Comparison of ENCODE assay signal across 1 cellular context in genomic region chr11:76380977-76381719, GRCh38.
TF ChIP-seq lines count a peak whose summit lies in the region.

TSS of gene GVQW3 (plus strand) at chr11:76381323. CDS start at chr11:76381829, 506 bp downstream.
TSS of gene THAP12 (minus strand) at chr11:76381132. CDS start at chr11:76380836, 296 bp downstream.

TF ChIP-seq in K562, 482 proteins besides CTCF, POLR2A, EP300 and RAD21 (continued from another document and continues in another):
- TF ChIP-seq, protein P1, sequence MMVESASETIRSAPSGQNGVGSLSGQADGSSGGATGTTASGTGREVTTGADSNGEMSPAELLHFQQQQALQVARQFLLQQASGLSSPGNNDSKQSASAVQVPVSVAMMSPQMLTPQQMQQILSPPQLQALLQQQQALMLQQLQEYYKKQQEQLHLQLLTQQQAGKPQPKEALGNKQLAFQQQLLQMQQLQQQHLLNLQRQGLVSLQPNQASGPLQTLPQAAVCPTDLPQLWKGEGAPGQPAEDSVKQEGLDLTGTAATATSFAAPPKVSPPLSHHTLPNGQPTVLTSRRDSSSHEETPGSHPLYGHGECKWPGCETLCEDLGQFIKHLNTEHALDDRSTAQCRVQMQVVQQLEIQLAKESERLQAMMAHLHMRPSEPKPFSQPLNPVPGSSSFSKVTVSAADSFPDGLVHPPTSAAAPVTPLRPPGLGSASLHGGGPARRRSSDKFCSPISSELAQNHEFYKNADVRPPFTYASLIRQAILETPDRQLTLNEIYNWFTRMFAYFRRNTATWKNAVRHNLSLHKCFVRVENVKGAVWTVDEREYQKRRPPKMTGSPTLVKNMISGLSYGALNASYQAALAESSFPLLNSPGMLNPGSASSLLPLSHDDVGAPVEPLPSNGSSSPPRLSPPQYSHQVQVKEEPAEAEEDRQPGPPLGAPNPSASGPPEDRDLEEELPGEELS (CRISPR knock-in tag; IDR thresholded peaks at IDR 0.05; ENCODE audit: borderline replicate concordance) = no peak
- TF ChIP-seq NCOA4 (IDR thresholded peaks at IDR 0.05; ENCODE audit: partially characterized antibody) (no peak), ZNF174 (CRISPR knock-in tag; IDR thresholded peaks at IDR 0.05) (no peak), L3MBTL2 (IDR thresholded peaks at IDR 0.05) (peak; percentile 59), SMARCB1 (IDR thresholded peaks at IDR 0.05; ENCODE audit: insufficient read length, low read depth) (no peak), U2AF1 (optimal IDR thresholded peaks at IDR 0.05; ENCODE audit: low read depth, low read length) (no peak), RBBP5 (IDR thresholded peaks at IDR 0.05; ENCODE audit: borderline replicate concordance, insufficient read depth, low read length, poor library complexity, severe bottlenecking) (peak; percentile 63), POLR2B (IDR thresholded peaks at IDR 0.05; ENCODE audit: low read depth, partially characterized antibody) (peak; percentile 85), ZNF695 (CRISPR knock-in tag; IDR thresholded peaks at IDR 0.05) (no peak), NFE2L1 (tag; IDR thresholded peaks at IDR 0.05; ENCODE audit: borderline replicate concordance, low read depth) (no peak), KLF10 (CRISPR knock-in tag; IDR thresholded peaks at IDR 0.05) (no peak), SUPT5H (IDR thresholded peaks at IDR 0.05) (peak; percentile 34; the same call in 1 of the 2 replicates), TEAD2 (tag; IDR thresholded peaks at IDR 0.05) (no peak), BCL6 (CRISPR knock-in tag; IDR thresholded peaks at IDR 0.05) (no peak), NR4A1 (CRISPR knock-in tag; IDR thresholded peaks at IDR 0.05) (no peak), NR4A1 (tag; IDR thresholded peaks at IDR 0.05) (no peak), BRD4 (IDR thresholded peaks at IDR 0.05) (no peak), YBX1 (IDR thresholded peaks at IDR 0.05) (no peak), CBX1 (IDR thresholded peaks at IDR 0.05; ENCODE audit: low read depth) (no peak), ZNF644 (tag; IDR thresholded peaks at IDR 0.05; ENCODE audit: low read depth) (peak; percentile 28; the same call in 1 of the 2 replicates), ZNF561 (CRISPR knock-in tag; conservative IDR thresholded peaks at IDR 0.05) (no peak), EGR1 (conservative IDR thresholded peaks at IDR 0.05) (peak; percentile 93), ZEB2 (IDR thresholded peaks at IDR 0.05) (no peak), ZNF79 (CRISPR knock-in tag; IDR thresholded peaks at IDR 0.05; ENCODE audit: low read depth) (no peak), HOXB6 (CRISPR knock-in tag; IDR thresholded peaks at IDR 0.05; ENCODE audit: borderline replicate concordance) (no peak), ZNF436 (CRISPR knock-in tag; IDR thresholded peaks at IDR 0.05) (no peak), PYGO2 (tag; IDR thresholded peaks at IDR 0.05) (no peak), SMAD2 (IDR thresholded peaks at IDR 0.05; ENCODE audit: low read depth, low read length) (no peak), ZFP91 (CRISPR knock-in tag; IDR thresholded peaks at IDR 0.05) (no peak), ZNF830 (CRISPR knock-in tag; IDR thresholded peaks at IDR 0.05) (no peak), ZNF140 (CRISPR knock-in tag; IDR thresholded peaks at IDR 0.05) (no peak), MAZ (CRISPR knock-in tag; conservative IDR thresholded peaks at IDR 0.05 in 1 of 2, IDR thresholded peaks at IDR 0.05 in 1 of 2) (peak; percentile 98), MBD2 (IDR thresholded peaks at IDR 0.05; ENCODE audit: borderline replicate concordance, low read depth) (no peak), POLR3A (IDR thresholded peaks at IDR 0.05; ENCODE audit: borderline replicate concordance, extremely low read depth, insufficient read depth, insufficient read length) (no peak), ZNF76 (CRISPR knock-in tag; IDR thresholded peaks at IDR 0.05; ENCODE audit: borderline replicate concordance) (peak; percentile 98), WHSC1 (IDR thresholded peaks at IDR 0.05; ENCODE audit: low read length) (no peak), ZNF583 (CRISPR knock-in tag; IDR thresholded peaks at IDR 0.05) (no peak; the same call in 1 of the 2 replicates), ZNF232 (CRISPR knock-in tag; IDR thresholded peaks at IDR 0.05) (no peak)
- TF ChIP-seq, protein P2, sequence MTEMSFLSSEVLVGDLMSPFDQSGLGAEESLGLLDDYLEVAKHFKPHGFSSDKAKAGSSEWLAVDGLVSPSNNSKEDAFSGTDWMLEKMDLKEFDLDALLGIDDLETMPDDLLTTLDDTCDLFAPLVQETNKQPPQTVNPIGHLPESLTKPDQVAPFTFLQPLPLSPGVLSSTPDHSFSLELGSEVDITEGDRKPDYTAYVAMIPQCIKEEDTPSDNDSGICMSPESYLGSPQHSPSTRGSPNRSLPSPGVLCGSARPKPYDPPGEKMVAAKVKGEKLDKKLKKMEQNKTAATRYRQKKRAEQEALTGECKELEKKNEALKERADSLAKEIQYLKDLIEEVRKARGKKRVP (CRISPR knock-in tag; IDR thresholded peaks at IDR 0.05) = 0 out of 2 replicates have a peak, but pooled peaks have one; percentile 26
- TF ChIP-seq, protein P3, sequence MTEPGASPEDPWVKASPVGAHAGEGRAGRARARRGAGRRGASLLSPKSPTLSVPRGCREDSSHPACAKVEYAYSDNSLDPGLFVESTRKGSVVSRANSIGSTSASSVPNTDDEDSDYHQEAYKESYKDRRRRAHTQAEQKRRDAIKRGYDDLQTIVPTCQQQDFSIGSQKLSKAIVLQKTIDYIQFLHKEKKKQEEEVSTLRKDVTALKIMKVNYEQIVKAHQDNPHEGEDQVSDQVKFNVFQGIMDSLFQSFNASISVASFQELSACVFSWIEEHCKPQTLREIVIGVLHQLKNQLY (CRISPR knock-in tag; conservative IDR thresholded peaks at IDR 0.05) = no peak
- TF ChIP-seq, protein P4, sequence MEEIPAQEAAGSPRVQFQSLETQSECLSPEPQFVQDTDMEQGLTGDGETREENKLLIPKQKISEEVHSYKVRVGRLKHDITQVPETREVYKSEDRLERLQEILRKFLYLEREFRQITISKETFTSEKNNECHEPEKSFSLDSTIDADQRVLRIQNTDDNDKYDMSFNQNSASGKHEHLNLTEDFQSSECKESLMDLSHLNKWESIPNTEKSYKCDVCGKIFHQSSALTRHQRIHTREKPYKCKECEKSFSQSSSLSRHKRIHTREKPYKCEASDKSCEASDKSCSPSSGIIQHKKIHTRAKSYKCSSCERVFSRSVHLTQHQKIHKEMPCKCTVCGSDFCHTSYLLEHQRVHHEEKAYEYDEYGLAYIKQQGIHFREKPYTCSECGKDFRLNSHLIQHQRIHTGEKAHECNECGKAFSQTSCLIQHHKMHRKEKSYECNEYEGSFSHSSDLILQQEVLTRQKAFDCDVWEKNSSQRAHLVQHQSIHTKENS (CRISPR knock-in tag; IDR thresholded peaks at IDR 0.05) = no peak
- TF ChIP-seq, protein P5, sequence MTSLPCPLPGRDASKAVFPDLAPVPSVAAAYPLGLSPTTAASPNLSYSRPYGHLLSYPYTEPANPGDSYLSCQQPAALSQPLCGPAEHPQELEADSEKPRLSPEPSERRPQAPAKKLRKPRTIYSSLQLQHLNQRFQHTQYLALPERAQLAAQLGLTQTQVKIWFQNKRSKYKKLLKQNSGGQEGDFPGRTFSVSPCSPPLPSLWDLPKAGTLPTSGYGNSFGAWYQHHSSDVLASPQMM (CRISPR knock-in tag; IDR thresholded peaks at IDR 0.05) = no peak
- TF ChIP-seq, protein P6, sequence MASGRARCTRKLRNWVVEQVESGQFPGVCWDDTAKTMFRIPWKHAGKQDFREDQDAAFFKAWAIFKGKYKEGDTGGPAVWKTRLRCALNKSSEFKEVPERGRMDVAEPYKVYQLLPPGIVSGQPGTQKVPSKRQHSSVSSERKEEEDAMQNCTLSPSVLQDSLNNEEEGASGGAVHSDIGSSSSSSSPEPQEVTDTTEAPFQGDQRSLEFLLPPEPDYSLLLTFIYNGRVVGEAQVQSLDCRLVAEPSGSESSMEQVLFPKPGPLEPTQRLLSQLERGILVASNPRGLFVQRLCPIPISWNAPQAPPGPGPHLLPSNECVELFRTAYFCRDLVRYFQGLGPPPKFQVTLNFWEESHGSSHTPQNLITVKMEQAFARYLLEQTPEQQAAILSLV (tag; IDR thresholded peaks at IDR 0.05) = no peak
- TF ChIP-seq, protein P7, sequence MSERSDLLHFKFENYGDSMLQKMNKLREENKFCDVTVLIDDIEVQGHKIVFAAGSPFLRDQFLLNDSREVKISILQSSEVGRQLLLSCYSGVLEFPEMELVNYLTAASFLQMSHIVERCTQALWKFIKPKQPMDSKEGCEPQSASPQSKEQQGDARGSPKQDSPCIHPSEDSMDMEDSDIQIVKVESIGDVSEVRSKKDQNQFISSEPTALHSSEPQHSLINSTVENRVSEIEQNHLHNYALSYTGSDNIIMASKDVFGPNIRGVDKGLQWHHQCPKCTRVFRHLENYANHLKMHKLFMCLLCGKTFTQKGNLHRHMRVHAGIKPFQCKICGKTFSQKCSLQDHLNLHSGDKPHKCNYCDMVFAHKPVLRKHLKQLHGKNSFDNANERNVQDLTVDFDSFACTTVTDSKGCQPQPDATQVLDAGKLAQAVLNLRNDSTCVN (CRISPR knock-in tag; IDR thresholded peaks at IDR 0.05) = no peak; the same call in 1 of the 2 replicates
- TF ChIP-seq, protein P8, sequence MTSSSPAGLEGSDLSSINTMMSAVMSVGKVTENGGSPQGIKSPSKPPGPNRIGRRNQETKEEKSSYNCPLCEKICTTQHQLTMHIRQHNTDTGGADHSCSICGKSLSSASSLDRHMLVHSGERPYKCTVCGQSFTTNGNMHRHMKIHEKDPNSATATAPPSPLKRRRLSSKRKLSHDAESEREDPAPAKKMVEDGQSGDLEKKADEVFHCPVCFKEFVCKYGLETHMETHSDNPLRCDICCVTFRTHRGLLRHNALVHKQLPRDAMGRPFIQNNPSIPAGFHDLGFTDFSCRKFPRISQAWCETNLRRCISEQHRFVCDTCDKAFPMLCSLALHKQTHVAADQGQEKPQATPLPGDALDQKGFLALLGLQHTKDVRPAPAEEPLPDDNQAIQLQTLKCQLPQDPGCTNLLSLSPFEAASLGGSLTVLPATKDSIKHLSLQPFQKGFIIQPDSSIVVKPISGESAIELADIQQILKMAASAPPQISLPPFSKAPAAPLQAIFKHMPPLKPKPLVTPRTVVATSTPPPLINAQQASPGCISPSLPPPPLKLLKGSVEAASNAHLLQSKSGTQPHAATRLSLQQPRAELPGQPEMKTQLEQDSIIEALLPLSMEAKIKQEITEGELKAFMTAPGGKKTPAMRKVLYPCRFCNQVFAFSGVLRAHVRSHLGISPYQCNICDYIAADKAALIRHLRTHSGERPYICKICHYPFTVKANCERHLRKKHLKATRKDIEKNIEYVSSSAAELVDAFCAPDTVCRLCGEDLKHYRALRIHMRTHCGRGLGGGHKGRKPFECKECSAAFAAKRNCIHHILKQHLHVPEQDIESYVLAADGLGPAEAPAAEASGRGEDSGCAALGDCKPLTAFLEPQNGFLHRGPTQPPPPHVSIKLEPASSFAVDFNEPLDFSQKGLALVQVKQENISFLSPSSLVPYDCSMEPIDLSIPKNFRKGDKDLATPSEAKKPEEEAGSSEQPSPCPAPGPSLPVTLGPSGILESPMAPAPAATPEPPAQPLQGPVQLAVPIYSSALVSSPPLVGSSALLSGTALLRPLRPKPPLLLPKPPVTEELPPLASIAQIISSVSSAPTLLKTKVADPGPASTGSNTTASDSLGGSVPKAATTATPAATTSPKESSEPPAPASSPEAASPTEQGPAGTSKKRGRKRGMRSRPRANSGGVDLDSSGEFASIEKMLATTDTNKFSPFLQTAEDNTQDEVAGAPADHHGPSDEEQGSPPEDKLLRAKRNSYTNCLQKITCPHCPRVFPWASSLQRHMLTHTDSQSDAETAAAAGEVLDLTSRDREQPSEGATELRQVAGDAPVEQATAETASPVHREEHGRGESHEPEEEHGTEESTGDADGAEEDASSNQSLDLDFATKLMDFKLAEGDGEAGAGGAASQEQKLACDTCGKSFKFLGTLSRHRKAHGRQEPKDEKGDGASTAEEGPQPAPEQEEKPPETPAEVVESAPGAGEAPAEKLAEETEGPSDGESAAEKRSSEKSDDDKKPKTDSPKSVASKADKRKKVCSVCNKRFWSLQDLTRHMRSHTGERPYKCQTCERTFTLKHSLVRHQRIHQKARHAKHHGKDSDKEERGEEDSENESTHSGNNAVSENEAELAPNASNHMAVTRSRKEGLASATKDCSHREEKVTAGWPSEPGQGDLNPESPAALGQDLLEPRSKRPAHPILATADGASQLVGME (CRISPR knock-in tag; IDR thresholded peaks at IDR 0.05) = no peak
- TF ChIP-seq, protein P9, sequence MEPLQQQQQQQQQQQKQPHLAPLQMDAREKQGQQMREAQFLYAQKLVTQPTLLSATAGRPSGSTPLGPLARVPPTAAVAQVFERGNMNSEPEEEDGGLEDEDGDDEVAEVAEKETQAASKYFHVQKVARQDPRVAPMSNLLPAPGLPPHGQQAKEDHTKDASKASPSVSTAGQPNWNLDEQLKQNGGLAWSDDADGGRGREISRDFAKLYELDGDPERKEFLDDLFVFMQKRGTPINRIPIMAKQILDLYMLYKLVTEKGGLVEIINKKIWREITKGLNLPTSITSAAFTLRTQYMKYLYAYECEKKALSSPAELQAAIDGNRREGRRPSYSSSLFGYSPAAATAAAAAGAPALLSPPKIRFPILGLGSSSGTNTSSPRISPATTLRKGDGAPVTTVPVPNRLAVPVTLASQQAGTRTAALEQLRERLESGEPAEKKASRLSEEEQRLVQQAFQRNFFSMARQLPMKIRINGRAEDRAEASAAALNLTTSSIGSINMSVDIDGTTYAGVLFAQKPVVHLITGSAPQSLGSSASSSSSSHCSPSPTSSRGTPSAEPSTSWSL (CRISPR knock-in tag; IDR thresholded peaks at IDR 0.05; ENCODE audit: borderline replicate concordance) = no peak
- TF ChIP-seq, protein P10, sequence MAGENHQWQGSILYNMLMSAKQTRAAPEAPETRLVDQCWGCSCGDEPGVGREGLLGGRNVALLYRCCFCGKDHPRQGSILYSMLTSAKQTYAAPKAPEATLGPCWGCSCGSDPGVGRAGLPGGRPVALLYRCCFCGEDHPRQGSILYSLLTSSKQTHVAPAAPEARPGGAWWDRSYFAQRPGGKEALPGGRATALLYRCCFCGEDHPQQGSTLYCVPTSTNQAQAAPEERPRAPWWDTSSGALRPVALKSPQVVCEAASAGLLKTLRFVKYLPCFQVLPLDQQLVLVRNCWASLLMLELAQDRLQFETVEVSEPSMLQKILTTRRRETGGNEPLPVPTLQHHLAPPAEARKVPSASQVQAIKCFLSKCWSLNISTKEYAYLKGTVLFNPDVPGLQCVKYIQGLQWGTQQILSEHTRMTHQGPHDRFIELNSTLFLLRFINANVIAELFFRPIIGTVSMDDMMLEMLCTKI (IDR thresholded peaks at IDR 0.05; ENCODE audit: partially characterized antibody) = no peak
- TF ChIP-seq, protein P11, sequence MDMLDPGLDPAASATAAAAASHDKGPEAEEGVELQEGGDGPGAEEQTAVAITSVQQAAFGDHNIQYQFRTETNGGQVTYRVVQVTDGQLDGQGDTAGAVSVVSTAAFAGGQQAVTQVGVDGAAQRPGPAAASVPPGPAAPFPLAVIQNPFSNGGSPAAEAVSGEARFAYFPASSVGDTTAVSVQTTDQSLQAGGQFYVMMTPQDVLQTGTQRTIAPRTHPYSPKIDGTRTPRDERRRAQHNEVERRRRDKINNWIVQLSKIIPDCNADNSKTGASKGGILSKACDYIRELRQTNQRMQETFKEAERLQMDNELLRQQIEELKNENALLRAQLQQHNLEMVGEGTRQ (CRISPR knock-in tag; IDR thresholded peaks at IDR 0.05) = no peak
